28 cellular contexts compared by ENCODE assay signal in genomic region chr5:2877520-2877919, GRCh38.
A peak's percentile ranks its signal among the peaks of the same experiment; 100 is the strongest.
DNase-seq lines count a peak whose midpoint lies in the region; ATAC-seq and TF ChIP-seq lines count a peak whose summit lies in the region.
"Had no signal": no experiment of that assay in that cellular context is flagged by ENCODE, and none has a peak within 500 bp of the region (broad histone marks: within the 10 kb centered on the region; RNA-seq: fewer than 3 reads in every experiment).

No MANE protein-coding gene starts in this region.

- no peak overlapping the region for H3K27ac Mint-ChIP-seq in stimulated activated effector memory CD8-positive, alpha-beta T cell treated with anti-CD3 and anti-CD28 coated beads, Interleukin-12 subunit alpha, Interleukin-12 subunit beta, amount 100 ng/mL, for 72 hours
- H3K27ac Mint-ChIP-seq: activated CD8-positive, alpha-beta T cell treated with anti-CD3 and anti-CD28 coated beads, Interleukin-2, amount 10 ng/mL, durations not matched to agents 7 days and 5 days; activated naive CD4-positive, alpha-beta T cell treated with anti-CD3 and anti-CD28 coated beads for 36 hours; CD8-positive, alpha-beta T cell; nephron progenitor cell had no signal

- peaks cover 23% of the 10 kb centered on the region for H3K9me3 Mint-ChIP-seq in stimulated activated effector memory CD8-positive, alpha-beta T cell treated with anti-CD3 and anti-CD28 coated beads, Interleukin-12 subunit alpha, Interleukin-12 subunit beta, amount 100 ng/mL, for 72 hours

- TF ChIP-seq EP300 in tibial nerve (IDR thresholded peaks at IDR 0.05), result no peak

- H3K27ac ChIP-seq in tibial nerve, result no peak overlapping the region
- H3K27ac ChIP-seq: A549, body of pancreas, lower lobe of right lung, ovary, thoracic aorta had no signal

- peak; percentile 40 for DNase-seq in G401 (ENCODE audit: low spot score)
- peak; percentile 32 for DNase-seq in cerebellum (ENCODE audit: low spot score)
- peak in 33 of 51 donors; percentile 3 to 80 (median 37) for DNase-seq in hypothalamus (lab: John Stamatoyannopoulos, UW)
- peak; percentile 51 for DNase-seq in pons (ENCODE audit: low spot score)
- DNase-seq in tibial nerve (ENCODE audit: low spot score in 2 of 2), result no peak
- DNase-seq in stimulated activated effector memory CD8-positive, alpha-beta T cell treated with anti-CD3 and anti-CD28 coated beads, Interleukin-12 subunit alpha, Interleukin-12 subunit beta, amount 100 ng/mL, for 72 hours (ENCODE audit: low spot score in 2 of 2), result no peak
- DNase-seq in KBM-7, result no peak
- DNase-seq: activated CD8-positive, alpha-beta T cell treated with anti-CD3 and anti-CD28 coated beads, Interleukin-2, amount 10 ng/mL, durations not matched to agents 7 days and 5 days; activated naive CD4-positive, alpha-beta T cell treated with anti-CD3 and anti-CD28 coated beads for 36 hours; AML-193; body of pancreas; CD8-positive, alpha-beta T cell; DMS153; effector memory CD4-positive, alpha-beta T cell; glutamatergic neuron; GOT3; kidney; lower lobe of right lung; NCI-H1048; NCI-H1694; nephron progenitor cell; ovary; stimulated activated CD4-positive, alpha-beta T cell treated with anti-CD3 and anti-CD28 coated beads, Interleukin-1b, Interleukin-23, amount 100 ng/mL, for 48 hours; stimulated activated naive CD8-positive, alpha-beta T cell treated with anti-CD3 and anti-CD28 coated beads, Interleukin-15, Interleukin-2, amounts not matched to agents 100 U/mL and 50 U/mL, for 24 hours; T-helper 9 cell had no signal

- TF ChIP-seq POLR2A in tibial nerve (IDR thresholded peaks at IDR 0.05), result no peak

- no peak for TF ChIP-seq CTCF in tibial nerve (IDR thresholded peaks at IDR 0.05)

- no peaks in the 10 kb centered on the region for H3K4me1 ChIP-seq in tibial nerve
- H3K4me1 ChIP-seq: A549, body of pancreas, lower lobe of right lung had no signal

- H3K36me3 ChIP-seq in tibial nerve, result no peaks in the 10 kb centered on the region
- H3K36me3 ChIP-seq: lower lobe of right lung, ovary, thoracic aorta had no signal

- no peak for ATAC-seq in stimulated activated effector memory CD8-positive, alpha-beta T cell treated with anti-CD3 and anti-CD28 coated beads, Interleukin-12 subunit alpha, Interleukin-12 subunit beta, amount 100 ng/mL, for 72 hours
- no peak for ATAC-seq in GM19395 (IDR thresholded peaks at IDR 0.05; ENCODE audit: unreplicated experiment)
- ATAC-seq: A549; activated CD8-positive, alpha-beta T cell treated with anti-CD3 and anti-CD28 coated beads, Interleukin-2, amount 10 ng/mL, durations not matched to agents 7 days and 5 days; body of pancreas; CD8-positive, alpha-beta T cell; lower lobe of right lung; stimulated activated naive CD8-positive, alpha-beta T cell treated with anti-CD3 and anti-CD28 coated beads, Interleukin-15, Interleukin-2, amounts not matched to agents 100 U/mL and 50 U/mL, for 24 hours had no signal

- H3K4me3 ChIP-seq in tibial nerve, result no peak overlapping the region
- H3K4me3 ChIP-seq: A549, body of pancreas, lower lobe of right lung, ovary, thoracic aorta had no signal

- H3K4me3 Mint-ChIP-seq in stimulated activated effector memory CD8-positive, alpha-beta T cell treated with anti-CD3 and anti-CD28 coated beads, Interleukin-12 subunit alpha, Interleukin-12 subunit beta, amount 100 ng/mL, for 72 hours, result no peak overlapping the region
- H3K4me3 Mint-ChIP-seq: activated CD8-positive, alpha-beta T cell treated with anti-CD3 and anti-CD28 coated beads, Interleukin-2, amount 10 ng/mL, durations not matched to agents 7 days and 5 days; activated naive CD4-positive, alpha-beta T cell treated with anti-CD3 and anti-CD28 coated beads for 36 hours; CD8-positive, alpha-beta T cell; nephron progenitor cell had no signal

- no peaks in the 10 kb centered on the region for H3K27me3 ChIP-seq in tibial nerve
- H3K27me3 ChIP-seq: body of pancreas, ovary had no signal

- in situ Hi-C loops in G401 (cut with HindIII; ENCODE audit: low sequenced_read_pairs) (no loop called here), KBM-7 (cut with MboI; ENCODE audit: low pct_unique_long_range_greater_than_20kb, low sequenced_read_pairs) (no loop called here)

- H3K9me3 ChIP-seq in tibial nerve, result peaks cover 0 to 21% (median 4%) of the 10 kb centered on the region in 4 donors
- H3K9me3 ChIP-seq: A549, ovary had no signal

- no peaks in the 10 kb centered on the region for H3K36me3 Mint-ChIP-seq in stimulated activated effector memory CD8-positive, alpha-beta T cell treated with anti-CD3 and anti-CD28 coated beads, Interleukin-12 subunit alpha, Interleukin-12 subunit beta, amount 100 ng/mL, for 72 hours
- H3K36me3 Mint-ChIP-seq: CD8-positive, alpha-beta T cell had no signal

- no peaks in the 10 kb centered on the region for H3K4me1 Mint-ChIP-seq in stimulated activated effector memory CD8-positive, alpha-beta T cell treated with anti-CD3 and anti-CD28 coated beads, Interleukin-12 subunit alpha, Interleukin-12 subunit beta, amount 100 ng/mL, for 72 hours
- H3K4me1 Mint-ChIP-seq: nephron progenitor cell had no signal

- WGBS in tibial nerve, 2 donors, result 84 to 91% methylated on average over 5 of the region's 5 CpGs

Comparison
In these comparisons a context has a peak if more than half of its experiments do, and no peak if none do; other contexts are left out.
1. DNase-seq: peak in G401 (single experiment), cerebellum (single experiment), hypothalamus (33 of 51) and pons (single experiment); none in tibial nerve (0 of 2), stimulated activated effector memory CD8-positive, alpha-beta T cell treated with anti-CD3 and anti-CD28 coated beads, Interleukin-12 subunit alpha, Interleukin-12 subunit beta, amount 100 ng/mL, for 72 hours (0 of 2) and KBM-7 (single experiment).